17 cellular contexts compared by ENCODE assay signal in the genomic region with DNA sequence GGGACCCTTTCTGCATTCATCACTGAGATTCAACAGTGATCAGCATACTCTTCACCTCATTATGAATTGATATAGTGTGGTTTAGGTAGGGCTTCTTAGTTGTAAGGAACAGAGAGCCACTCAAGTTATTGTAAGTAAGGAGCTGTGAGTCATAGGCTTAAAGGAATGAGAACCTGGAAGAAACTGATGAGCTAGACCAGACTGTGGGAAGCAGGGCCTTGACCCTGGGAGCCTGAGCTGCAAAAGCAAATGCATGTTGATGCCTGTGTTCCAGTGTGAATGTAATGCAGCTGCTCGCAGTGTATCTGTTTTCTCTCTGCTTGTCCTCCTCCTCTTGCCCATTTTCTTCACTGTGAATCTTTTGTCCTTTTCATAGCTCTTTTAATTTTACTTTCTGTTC. TPM values are rescaled to one million over a fixed set of nuclear protein-coding genes. Genes with fewer than 3 reads are reported as not detected.
DNase-seq lines count a peak whose midpoint lies in the region; ATAC-seq and TF ChIP-seq lines count a peak whose summit lies in the region.
"Had no signal": no experiment of that assay in that cellular context is flagged by ENCODE, and none has a peak within 500 bp of the region (broad histone marks: within the 10 kb centered on the region; RNA-seq: fewer than 3 reads in every experiment).

No MANE protein-coding gene starts in this region.

- no peaks in the 10 kb centered on the region for H4K20me1 ChIP-seq in GM23248 (ENCODE audit: insufficient read depth)
- H4K20me1 ChIP-seq in PC-3 (ENCODE audit: low read length) = no peaks in the 10 kb centered on the region

- POLR2A ChIA-PET in PC-3 (lab: Charles Lee; ENCODE audit: unreplicated experiment) = no interaction called here

- no TSS peak for BruUV-seq in PC-3 (replicated peaks; lab: Mats Ljungman, UMichigan)

- no peak overlapping the region for H3K4me2 ChIP-seq in GM23248 (ENCODE audit: unreplicated experiment)
- no peak overlapping the region for H3K4me2 ChIP-seq in PC-3 (ENCODE audit: low read length)
- H3K4me2 ChIP-seq: PC-9 had no signal

- H3K27me3 ChIP-seq in GM23248 (replicated peaks; ENCODE audit: insufficient read depth) (no peaks in the 10 kb centered on the region), PC-3 (ENCODE audit: low read length) (no peaks in the 10 kb centered on the region)

- H3K9me3 ChIP-seq in GM23248 (ENCODE audit: low read depth) (no peaks in the 10 kb centered on the region), PC-3 (ENCODE audit: low read length) (peaks cover 22% of the 10 kb centered on the region; the same call in 1 of the 2 replicates)
- H3K9me3 ChIP-seq: Caco-2 had no signal

- no peak for TF ChIP-seq CTCF in PC-3 (conservative IDR thresholded peaks at IDR 0.05; ENCODE audit: low read depth, low read length)

- no peak overlapping the region for H3K4me3 ChIP-seq in GM23248
- no peak overlapping the region for H3K4me3 ChIP-seq in PC-3 (ENCODE audit: low read length)
- H3K4me3 ChIP-seq: PC-9 had no signal

- H3K9ac ChIP-seq in GM23248 (no peak overlapping the region), PC-3 (ENCODE audit: low read length) (no peak overlapping the region)

- no peak overlapping the region for H2AFZ ChIP-seq in GM23248
- no peak overlapping the region for H2AFZ ChIP-seq in PC-3 (ENCODE audit: low read length)
- H2AFZ ChIP-seq: PC-9 had no signal

- ATAC-seq in PC-3 = no peak

- H3K9me2 ChIP-seq in GM23248 (ENCODE audit: insufficient read depth) = no peaks in the 10 kb centered on the region; the same call in 1 of the 2 replicates
- H3K9me2 ChIP-seq in PC-3 (replicated peaks; ENCODE audit: low read length) = no peaks in the 10 kb centered on the region

- CTCF ChIA-PET in PC-3 (lab: Charles Lee) = no interaction called here

- H3K79me2 ChIP-seq in GM23248 (ENCODE audit: insufficient read depth) (no peaks in the 10 kb centered on the region), PC-3 (ENCODE audit: low read length) (no peaks in the 10 kb centered on the region)

- intact Hi-C loops in PC-3 (cut with micrococcal nuclease) = no loop called here

- H3F3A ChIP-seq in GM23248 (ENCODE audit: insufficient read depth) (peaks cover 5% of the 10 kb centered on the region; the same call in 1 of the 2 replicates), PC-3 (ENCODE audit: low read length, unreplicated experiment) (no peaks in the 10 kb centered on the region)

- in situ Hi-C loops in GM23248 (cut with MboI) = no loop called here

- 91 to 96% methylated on average over 1 of the region's 1 CpG for WGBS in GM23248 (ENCODE audit: low coverage in 1 of 2, low lambda C conversion rate in 2 of 2, missing lambda C conversion rate in 2 of 2), 2 experiments

- H3K4me1 ChIP-seq in GM23248 (ENCODE audit: insufficient read depth) (0 out of 2 replicates have a peak, but pooled peaks cover 5% of the 10 kb centered on the region), PC-3 (ENCODE audit: insufficient read depth, low read length) (no peaks in the 10 kb centered on the region)
- H3K4me1 ChIP-seq: Caco-2 had no signal

- peak; percentile 43 for DNase-seq in GM23248
- peak; percentile 77 for DNase-seq in amniotic epithelial cell (ENCODE audit: low read depth)
- DNase-seq in epithelial cell of prostate (ENCODE audit: low read depth, low spot score) = peak; percentile 44
- peak; percentile 51 for DNase-seq in kidney tubule cell (ENCODE audit: low spot score)
- DNase-seq in PC-3 = no peak
- DNase-seq in SIG-M5 treated with dmso at 0.1 percent for 504 hours (lab: John Stamatoyannopoulos, UW; ENCODE audit: unreplicated experiment) = no peak
- no peak for DNase-seq in 8988T
- no peak for DNase-seq in DMS79 (lab: John Stamatoyannopoulos, UW)
- DNase-seq: AML-193; Caco-2; CD4-positive, CD25-positive, alpha-beta regulatory T cell; DMS153; H7; NCI-H1436 treated with DMSO at 0.1 percent for 48 hours; NCI-H2029 treated with DMSO at 0.1 percent for 48 hours; NCI-H748 treated with DMSO at 0.1 percent for 48 hours; PC-9 had no signal

- H3K27ac ChIP-seq in GM23248 (no peak overlapping the region), epithelial cell of prostate (no peak overlapping the region), PC-3 (ENCODE audit: low read length) (no peak overlapping the region)
- H3K27ac ChIP-seq: PC-9 had no signal

- peaks cover 38% of the 10 kb centered on the region for H3K36me3 ChIP-seq in GM23248 (ENCODE audit: low read depth)
- no peaks in the 10 kb centered on the region for H3K36me3 ChIP-seq in PC-3 (ENCODE audit: low read depth, low read length)

RNA-seq across cellular contexts. Expression of gene ZKSCAN7, which starts 13.6 kb away (rescaled TPM):
- 4.5 and 6.1 TPM in 2 replicates for total RNA-seq in GM23248 (2014; rRNA removed; shearing (Covaris generic))
- 2.9 and 3.1 TPM in 2 replicates for polyA plus RNA-seq in GM23248 (2016; fragmentation: Nextera tagmentation; extraction: Ambion mirVana)
- not detected in 2 replicates for total RNA-seq in PC-3 (2014; rRNA removed)
- total RNA-seq: Caco-2 had no signal

RNA-seq across cellular contexts. Expression of gene ZNF660, which starts 16.2 kb away (rescaled TPM):
- total RNA-seq in GM23248 (2014; rRNA removed; shearing (Covaris generic)) = 0.76 and 0.97 TPM in 2 replicates
- 0.54 and 1.2 TPM in 2 replicates for polyA plus RNA-seq in GM23248 (2016; fragmentation: Nextera tagmentation; extraction: Ambion mirVana)
- not detected in 2 replicates for total RNA-seq in PC-3 (2014; rRNA removed)
- total RNA-seq: Caco-2; CD4-positive, CD25-positive, alpha-beta regulatory T cell had no signal

RNA-seq across cellular contexts. Expression of gene ZNF197, which starts 56.3 kb away (rescaled TPM):
- 10.1 and 10.6 TPM in 2 replicates for total RNA-seq in GM23248 (2014; rRNA removed; shearing (Covaris generic))
- polyA plus RNA-seq in GM23248 (2016; fragmentation: Nextera tagmentation; extraction: Ambion mirVana) = 6.9 and 7.4 TPM in 2 replicates
- total RNA-seq in PC-3 (2014; rRNA removed) = 9.6 and 10.4 TPM in 2 replicates

Comparison
In these comparisons a context has a peak if more than half of its experiments do, and no peak if none do; other contexts are left out.
1. DNase-seq: peak in GM23248 (single experiment), amniotic epithelial cell (single experiment), epithelial cell of prostate (single experiment) and kidney tubule cell (single experiment); none in PC-3 (single experiment), SIG-M5 treated with dmso at 0.1 percent for 504 hours (single experiment), 8988T (single experiment) and DMS79 (single experiment).